ENCODE assay signal across 9 cellular contexts in the genomic region with DNA sequence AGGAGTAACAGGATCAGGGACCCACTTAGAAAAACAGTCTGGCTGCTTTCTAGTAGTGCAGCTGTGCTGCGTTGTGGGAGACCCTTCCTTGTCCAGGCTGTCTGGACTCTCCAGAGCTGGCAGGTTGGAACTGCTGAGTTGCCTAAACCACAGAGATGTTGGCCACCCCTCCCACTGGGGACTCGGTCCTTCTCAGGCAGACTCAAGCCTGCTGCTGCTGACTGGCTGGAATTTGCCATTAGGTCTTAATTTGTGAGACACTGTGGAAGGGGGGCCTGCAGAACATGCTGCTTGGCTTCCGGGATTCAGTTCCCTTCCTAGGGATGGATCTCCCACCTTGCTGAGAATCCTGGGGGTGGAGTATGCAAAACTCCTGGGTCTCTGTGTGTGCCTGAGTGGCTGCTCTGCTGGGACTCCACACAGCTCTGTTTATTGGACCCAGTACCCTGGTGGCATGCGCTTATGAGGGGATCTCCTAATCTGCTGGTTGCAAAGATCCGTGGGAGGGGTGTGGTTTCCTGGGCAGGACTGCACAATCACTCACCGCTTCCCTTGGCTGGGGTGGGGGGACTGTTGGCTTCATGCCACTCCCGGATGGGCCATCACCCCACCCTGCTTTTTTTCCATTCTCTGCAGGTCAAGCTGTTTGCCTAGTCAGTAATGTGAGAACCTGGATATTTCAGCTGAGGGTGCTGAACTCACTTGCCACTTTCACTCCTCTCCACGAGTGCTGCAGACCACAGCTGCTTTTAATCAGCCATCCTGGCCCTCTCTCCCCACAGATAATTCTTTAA.
DNase-seq lines count a peak whose midpoint lies in the region; ATAC-seq and TF ChIP-seq lines count a peak whose summit lies in the region.
"Had no signal": no experiment of that assay in that cellular context is flagged by ENCODE, and none has a peak within 500 bp of the region (broad histone marks: within the 10 kb centered on the region; RNA-seq: fewer than 3 reads in every experiment).

No MANE protein-coding gene starts in this region.

- CTCF ChIA-PET in activated CD4-positive, alpha-beta T cell treated with anti-CD3 and anti-CD28 coated beads, Interleukin-2, amount 10 ng/mL, durations not matched to agents 7 days and 5 days (lab: Charles Lee) = interaction anchor here (0.5 kb wide), 1 partner anchor 62 kb away, joined by 3 read pairs; no protein-coding TSS in a partner anchor
- CTCF ChIA-PET in A673 (lab: Charles Lee) = no interaction called here

- H3K4me3 ChIP-seq in A673 (ENCODE audit: low read depth, low read length, poor library complexity, severe bottlenecking) = no peak overlapping the region

- peak; percentile 74 for ATAC-seq in HG03280 (IDR thresholded peaks at IDR 0.05; ENCODE audit: unreplicated experiment)
- ATAC-seq: CD8-positive, alpha-beta T cell had no signal

- no peak overlapping the region for H3K4me3 Mint-ChIP-seq in activated CD4-positive, alpha-beta T cell treated with anti-CD3 and anti-CD28 coated beads, Interleukin-2, amount 10 ng/mL, durations not matched to agents 7 days and 5 days
- no peak overlapping the region for H3K4me3 Mint-ChIP-seq in chondrocyte (ENCODE audit: unreplicated experiment)
- H3K4me3 Mint-ChIP-seq: CD8-positive, alpha-beta T cell had no signal

- no peaks in the 10 kb centered on the region for H3K9me3 ChIP-seq in A673 (ENCODE audit: low read depth, low read length, poor library complexity, severe bottlenecking)

- intact Hi-C loops in cardiac septum (cut with DNase I) (loop anchor here (10.0 kb wide), 1 partner anchor 325 kb away; the partner anchor contains the start of gene FAM107A), A673 (cut with micrococcal nuclease; ENCODE audit: unreplicated experiment) (no loop called here)

- BruUV-seq in A673 (replicated peaks; lab: Mats Ljungman, UMichigan) = no TSS peak

- no peaks in the 10 kb centered on the region for H3K36me3 Mint-ChIP-seq in activated CD4-positive, alpha-beta T cell treated with anti-CD3 and anti-CD28 coated beads, Interleukin-2, amount 10 ng/mL, durations not matched to agents 7 days and 5 days (ENCODE audit: low read depth)
- peaks cover 5% of the 10 kb centered on the region for H3K36me3 Mint-ChIP-seq in chondrocyte (ENCODE audit: low read depth)
- H3K36me3 Mint-ChIP-seq: CD8-positive, alpha-beta T cell had no signal

- H3K27ac ChIP-seq in A673 (ENCODE audit: low read depth, low read length, poor library complexity, severe bottlenecking) = no peak overlapping the region

- POLR2A ChIA-PET in activated CD4-positive, alpha-beta T cell treated with anti-CD3 and anti-CD28 coated beads, Interleukin-2, amount 10 ng/mL, durations not matched to agents 7 days and 5 days (lab: Charles Lee) = no interaction called here
- POLR2A ChIA-PET in A673 (lab: Charles Lee; ENCODE audit: low non-redundant PET) = no interaction called here

- no peaks in the 10 kb centered on the region for H3K4me1 ChIP-seq in A673 (ENCODE audit: insufficient read depth, low read length, poor library complexity, severe bottlenecking)

- DNase-seq in activated T-cell treated with anti-CD3 and anti-CD28 coated beads for 24 hours (ENCODE audit: low read depth) (peak; percentile 16), cardiac septum (ENCODE audit: low spot score) (peak; percentile 76), chondrocyte (ENCODE audit: low spot score) (no peak), A673 (ENCODE audit: low spot score) (no peak)
- no peak for DNase-seq in activated T-cell treated with anti-CD3 and anti-CD28 coated beads, Interleukin-2, amount 50 U/mL, for 1 hour
- DNase-seq in activated CD4-positive, alpha-beta T cell treated with anti-CD3 and anti-CD28 coated beads, Interleukin-2, amount 10 ng/mL, durations not matched to agents 7 days and 5 days = peak; percentile 40
- peak; percentile 42 to 43 for DNase-seq in stimulated activated CD8-positive, alpha-beta memory T cell treated with anti-CD3 and anti-CD28 coated beads, Interleukin-2, amount 100 ng/mL, for 48 hours (ENCODE audit: low read depth in 2 of 2)

- no peaks in the 10 kb centered on the region for H3K36me3 ChIP-seq in A673 (ENCODE audit: insufficient read depth, low read length, poor library complexity, severe bottlenecking)

- no peaks in the 10 kb centered on the region for H3K27me3 ChIP-seq in A673 (replicated peaks; ENCODE audit: insufficient read depth, low read depth, low read length, poor library complexity)

- peak overlapping the region; percentile 65 for H3K27ac Mint-ChIP-seq in activated CD4-positive, alpha-beta T cell treated with anti-CD3 and anti-CD28 coated beads, Interleukin-2, amount 10 ng/mL, durations not matched to agents 7 days and 5 days
- H3K27ac Mint-ChIP-seq in chondrocyte (ENCODE audit: unreplicated experiment) = no peak overlapping the region
- H3K27ac Mint-ChIP-seq: CD8-positive, alpha-beta T cell had no signal

- H3K27me3 Mint-ChIP-seq in activated CD4-positive, alpha-beta T cell treated with anti-CD3 and anti-CD28 coated beads, Interleukin-2, amount 10 ng/mL, durations not matched to agents 7 days and 5 days = peaks cover 7% of the 10 kb centered on the region
- H3K27me3 Mint-ChIP-seq in chondrocyte (ENCODE audit: low read depth) = no peaks in the 10 kb centered on the region

- H3K4me1 Mint-ChIP-seq in activated CD4-positive, alpha-beta T cell treated with anti-CD3 and anti-CD28 coated beads, Interleukin-2, amount 10 ng/mL, durations not matched to agents 7 days and 5 days = peaks cover 24% of the 10 kb centered on the region
- peaks cover 8% of the 10 kb centered on the region for H3K4me1 Mint-ChIP-seq in chondrocyte (ENCODE audit: low read depth)

- peaks cover 14% of the 10 kb centered on the region for H3K9me3 Mint-ChIP-seq in activated CD4-positive, alpha-beta T cell treated with anti-CD3 and anti-CD28 coated beads, Interleukin-2, amount 10 ng/mL, durations not matched to agents 7 days and 5 days
- H3K9me3 Mint-ChIP-seq in chondrocyte (ENCODE audit: low read depth) = peaks cover 15% of the 10 kb centered on the region

- no peak for TF ChIP-seq CTCF in chondrocyte (IDR thresholded peaks at IDR 0.05)
- no peak for TF ChIP-seq CTCF in A673 (conservative IDR thresholded peaks at IDR 0.05; ENCODE audit: low read depth, low read length)

Comparison
In these comparisons a context has a peak if more than half of its experiments do, and no peak if none do; other contexts are left out.
1. DNase-seq: peak in activated T-cell treated with anti-CD3 and anti-CD28 coated beads for 24 hours (single experiment), activated CD4-positive, alpha-beta T cell treated with anti-CD3 and anti-CD28 coated beads, Interleukin-2, amount 10 ng/mL, durations not matched to agents 7 days and 5 days (single experiment), cardiac septum (single experiment) and stimulated activated CD8-positive, alpha-beta memory T cell treated with anti-CD3 and anti-CD28 coated beads, Interleukin-2, amount 100 ng/mL, for 48 hours (2 of 2); none in activated T-cell treated with anti-CD3 and anti-CD28 coated beads, Interleukin-2, amount 50 U/mL, for 1 hour (single experiment), chondrocyte (single experiment) and A673 (single experiment).